Comparison of ENCODE assay signal across 8 cellular contexts in genomic region chr12:110591508-110592051, GRCh38. TPM values are rescaled to one million over a fixed set of nuclear protein-coding genes. Genes with fewer than 3 reads are reported as not detected.
DNase-seq lines count a peak whose midpoint lies in the region; ATAC-seq and TF ChIP-seq lines count a peak whose summit lies in the region.

No MANE protein-coding gene starts in this region.

- TF ChIP-seq CTCF in spleen (IDR thresholded peaks at IDR 0.05 in 8 of 11, conservative IDR thresholded peaks at IDR 0.05 in 3 of 11) = no peak

- H3K4me3 ChIP-seq in spleen = peak overlapping the region in 1 of 8 donors; percentile 56

- intact Hi-C loops in left ventricle myocardium superior (cut with micrococcal nuclease) = no loop called here
- intact Hi-C loops in spleen (cut with DNase I; ENCODE audit: low total_unique reads) = no loop called here

- peak overlapping the region; percentile 43 to 90 (median 84) for H3K27ac ChIP-seq in spleen

- no peak for TF ChIP-seq POLR2A in spleen (IDR thresholded peaks at IDR 0.05)

- ATAC-seq in T-helper 17 cell (no peak), left ventricle myocardium superior (peak; percentile 55)

- peaks cover 15% of the 10 kb centered on the region for H3K4me1 Mint-ChIP-seq in T-helper 17 cell

- H3K36me3 ChIP-seq in spleen = no peaks in the 10 kb centered on the region

- peak; percentile 38 for DNase-seq in NCI-H2029 (lab: John Stamatoyannopoulos, UW)
- DNase-seq in NCI-H2029 treated with DMSO at 0.1 percent for 48 hours (lab: John Stamatoyannopoulos, UW) = no peak
- no peak for DNase-seq in T-helper 17 cell
- DNase-seq in left ventricle myocardium superior = no peak
- DNase-seq in spleen = no peak
- no peak for DNase-seq in 8988T
- no peak for DNase-seq in stimulated activated CD4-positive, alpha-beta T cell treated with anti-CD3 and anti-CD28 coated beads, Interleukin-2, amount 100 ng/mL, for 24 hours
- no peak for DNase-seq in OCI-M2 (lab: John Stamatoyannopoulos, UW; ENCODE audit: unreplicated experiment)

- H3K27ac Mint-ChIP-seq in T-helper 17 cell = peak overlapping the region; percentile 97

- peaks cover 0 to 49% (median 25%) of the 10 kb centered on the region in 6 donors for H3K4me1 ChIP-seq in spleen

- H3K9me3 ChIP-seq in T-helper 17 cell (ENCODE audit: control insufficient read depth, low read length, poor library complexity, severe bottlenecking) (no peaks in the 10 kb centered on the region), spleen (no peaks in the 10 kb centered on the region)

- H3K36me3 Mint-ChIP-seq in T-helper 17 cell (ENCODE audit: low read depth) = no peaks in the 10 kb centered on the region

- 76 to 82% (median 80%) methylated on average over 7 of the region's 7 CpGs for WGBS in spleen, 5 donors

- no peaks in the 10 kb centered on the region for H3K27me3 Mint-ChIP-seq in T-helper 17 cell

- H3K27me3 ChIP-seq in spleen (replicated peaks in 1 of 7) = no peaks in the 10 kb centered on the region

- H3K4me3 Mint-ChIP-seq in T-helper 17 cell = peak overlapping the region; percentile 47

RNA-seq across cellular contexts. Expression of gene PPTC7, which starts 8.5 kb away (rescaled TPM):
- total RNA-seq in T-helper 17 cell = 10 to 100 TPM; 45.5 to 49.4 TPM
- total RNA-seq in left ventricle myocardium superior = 124 TPM
- total RNA-seq in spleen = 10 to 100 TPM; 20.1 to 27.3 (median 26.5) TPM
- 1 to 10 TPM; 7.5 to 9.9 (median 8.3) TPM for polyA plus RNA-seq in spleen

RNA-seq across cellular contexts. Expression of gene TCTN1, which starts 22.3 kb away (rescaled TPM):
- total RNA-seq in T-helper 17 cell (1 to 10 TPM; 5.0 to 8.5 TPM), left ventricle myocardium superior (25.5 TPM), spleen (10 to 100 TPM; 14.8 to 30.8 (median 24.5) TPM)
- polyA plus RNA-seq in spleen = 10 to 100 TPM in 2 of 3 donors, 1 to 10 TPM in 1; 8.4 to 21.0 (median 14.7) TPM
